In the genomic region with DNA sequence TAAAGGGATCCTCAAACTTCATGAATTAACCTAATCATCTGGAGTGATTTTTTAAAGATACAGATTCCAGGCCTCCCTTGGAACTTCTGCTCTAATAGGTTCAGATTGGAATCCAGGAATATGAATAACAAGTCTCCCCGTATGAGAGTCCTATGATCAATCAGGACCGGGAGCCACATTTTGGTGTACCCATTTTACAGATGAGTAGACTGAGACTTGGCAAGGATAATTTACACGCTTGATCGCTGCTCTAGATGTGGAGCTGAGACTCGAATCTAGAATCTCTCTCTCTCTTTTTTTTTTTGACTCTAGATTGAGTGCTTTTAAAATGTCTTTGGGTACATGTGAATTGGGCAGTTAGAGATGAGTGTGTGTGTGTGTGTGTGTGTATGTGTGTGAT, we compare ENCODE assay signal across 23 cellular contexts.
"Had no signal": no experiment of that assay in that cellular context is flagged by ENCODE, and none has a peak within 500 bp of the region (broad histone marks: within the 10 kb centered on the region; RNA-seq: fewer than 3 reads in every experiment).

No MANE protein-coding gene starts in this region.

- H3K4me3 ChIP-seq: colonic mucosa, esophagus squamous epithelium, gastrocnemius medialis, heart right ventricle, left lung, lower lobe of right lung, mucosa of descending colon had no signal

- H3K36me3 ChIP-seq: colonic mucosa, esophagus squamous epithelium, gastrocnemius medialis, heart right ventricle, left lung, lower lobe of right lung had no signal

- H3K27me3 ChIP-seq: colonic mucosa, esophagus squamous epithelium, gastrocnemius medialis, heart right ventricle, left lung had no signal

- DNase-seq: colonic mucosa; cortex of kidney; effector CD8-positive, alpha-beta T cell; effector memory CD8-positive, alpha-beta T cell; endodermal cell; erythroblast; esophagus squamous epithelium; foreskin fibroblast; foreskin melanocyte; gastrocnemius medialis; head of caudate nucleus; heart right ventricle; hippocampal formation; left cardiac atrium; left lung; left ventricle myocardium superior; lower lobe of right lung; mesenchymal stem cell; mucosa of descending colon; naive B cell had no signal

- FAIRE-seq: endometrium had no signal

- ATAC-seq: effector memory CD8-positive, alpha-beta T cell; esophagus mucosa; gastrocnemius medialis; heart right ventricle; left cardiac atrium; left lung; left ventricle myocardium superior; lower lobe of right lung; mucosa of descending colon had no signal

- H3K9me3 ChIP-seq: colonic mucosa, esophagus squamous epithelium, gastrocnemius medialis, left lung, lower lobe of right lung, mucosa of descending colon had no signal

- H3K27ac ChIP-seq: colonic mucosa, epithelial cell of prostate, esophagus squamous epithelium, gastrocnemius medialis, heart right ventricle, left lung, lower lobe of right lung had no signal

- H3K4me1 ChIP-seq: gastrocnemius medialis, left lung, lower lobe of right lung had no signal
